Comparison of ENCODE assay signal across 8 cellular contexts in genomic region chr4:6278801-6279197, GRCh38. TPM values are rescaled to one million over a fixed set of nuclear protein-coding genes. Genes with fewer than 3 reads are reported as not detected.
DNase-seq lines count a peak whose midpoint lies in the region; ATAC-seq, FAIRE-seq and TF ChIP-seq lines count a peak whose summit lies in the region.

No MANE protein-coding gene starts in this region.

- no peaks in the 10 kb centered on the region for H3K27me3 ChIP-seq in upper lobe of right lung

- no peak for TF ChIP-seq CTCF in GM13976 (IDR thresholded peaks at IDR 0.05; ENCODE audit: borderline replicate concordance, control extremely low read depth, extremely low read depth, insufficient read depth, missing control alignments)
- TF ChIP-seq CTCF in upper lobe of right lung (IDR thresholded peaks at IDR 0.05), result no peak

- DNase-seq in GM13976 (ENCODE audit: low spot score) (peak; percentile 74), KG1 (lab: John Stamatoyannopoulos, UW) (peak; percentile 55), left cardiac atrium (peak; percentile 71), upper lobe of right lung (no peak), cerebellar nuclear complex (lab: John Stamatoyannopoulos, UW) (no peak), urothelium cell line (ENCODE audit: low spot score) (no peak), NCI-H510A (lab: John Stamatoyannopoulos, UW) (no peak)

- peaks cover 63% of the 10 kb centered on the region for H3K4me1 ChIP-seq in upper lobe of right lung

- H3K27ac ChIP-seq in upper lobe of right lung, result peak overlapping the region; percentile 63

- H3K4me3 ChIP-seq in upper lobe of right lung, result no peak overlapping the region

- peaks cover 10% of the 10 kb centered on the region for H3K36me3 ChIP-seq in upper lobe of right lung

- H3K9me3 ChIP-seq in upper lobe of right lung, result no peaks in the 10 kb centered on the region

- in situ Hi-C loops in GM13976 (cut with MboI; ENCODE audit: low sequenced_read_pairs, unreplicated experiment), result no loop called here

- FAIRE-seq in urothelium cell line (lab: Jason Lieb, UNC), result no peak

- ATAC-seq in GM21529 (IDR thresholded peaks at IDR 0.05; ENCODE audit: unreplicated experiment), result peak; percentile 98
- ATAC-seq in left cardiac atrium, result peak; percentile 70 to 78
- ATAC-seq in upper lobe of right lung, result peak; percentile 11

- intact Hi-C loops in left cardiac atrium (cut with DNase I), result no loop called here
- intact Hi-C loops in upper lobe of right lung (cut with DNase I), result no loop called here

RNA-seq across cellular contexts. Expression of gene WFS1, which starts 9.1 kb away (rescaled TPM):
- total RNA-seq in left cardiac atrium (10 to 100 TPM; 66.0 to 68.0 TPM), upper lobe of right lung (110 TPM)

Comparison
In these comparisons a context has a peak if more than half of its experiments do, and no peak if none do; other contexts are left out.
1. DNase-seq: peak in GM13976 (single experiment), KG1 (single experiment) and left cardiac atrium (single experiment); none in upper lobe of right lung (single experiment), cerebellar nuclear complex (0 of 2), urothelium cell line (single experiment) and NCI-H510A (single experiment).
2. ATAC-seq: peak in every context shown above with its lines; median percentile 98 in GM21529; 74 in left cardiac atrium; 11 in upper lobe of right lung.